Comparison of ENCODE assay signal across 8 cellular contexts in the genomic region with DNA sequence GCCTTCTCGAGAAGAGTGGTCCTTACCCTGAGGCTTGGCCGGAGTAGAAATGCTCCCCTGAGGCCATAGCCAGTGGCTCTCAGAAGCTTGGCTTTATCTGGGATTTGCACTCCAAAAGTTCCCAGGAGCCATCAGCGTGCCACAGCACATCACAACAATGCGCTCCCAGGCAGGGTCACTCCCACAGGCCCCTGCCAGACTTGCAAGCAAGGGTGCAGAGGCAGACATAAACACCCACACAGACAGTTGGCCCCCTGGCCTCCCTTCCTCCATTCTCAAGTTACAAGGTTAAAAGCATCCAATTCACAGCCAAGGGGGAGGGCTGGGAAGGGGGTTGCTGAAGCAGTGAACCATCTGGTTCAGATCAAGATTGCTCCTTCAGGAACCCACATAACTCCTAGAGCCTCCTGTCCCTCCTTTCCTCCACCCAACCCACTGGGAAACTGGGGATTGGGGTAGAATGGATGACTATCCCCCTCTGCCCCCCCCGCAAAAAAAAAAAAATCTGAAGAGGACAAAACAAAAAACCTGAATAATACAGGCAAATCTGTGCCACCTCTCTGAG. TPM values are rescaled to one million over a fixed set of nuclear protein-coding genes. Genes with fewer than 3 reads are reported as not detected.
DNase-seq lines count a peak whose midpoint lies in the region; ATAC-seq and TF ChIP-seq lines count a peak whose summit lies in the region.

No MANE protein-coding gene starts in this region.

- BruUV-seq in Calu3 (replicated peaks; lab: Mats Ljungman, UMichigan): no TSS peak

- H4K20me1 ChIP-seq in KMS-11 (ENCODE audit: insufficient read depth): no peaks in the 10 kb centered on the region

- H3K9me3 ChIP-seq in muscle layer of duodenum (ENCODE audit: control insufficient read depth in 1 of 2, low read length in 2 of 2): no peaks in the 10 kb centered on the region

- no peaks in the 10 kb centered on the region for H3K9me3 Mint-ChIP-seq in Calu3 (ENCODE audit: low read depth, unreplicated experiment)

- peaks cover 22% of the 10 kb centered on the region for H3K36me3 Mint-ChIP-seq in Calu3 (ENCODE audit: insufficient read depth, unreplicated experiment)

- H3K4me1 Mint-ChIP-seq in Calu3 (ENCODE audit: low read depth, unreplicated experiment): peaks cover 22% of the 10 kb centered on the region

- CTCF ChIA-PET in Calu3 (lab: Charles Lee): interaction anchor here (1.8 kb wide), 1 partner anchor 18 kb away, joined by 4 read pairs; no protein-coding TSS in a partner anchor

- no peaks in the 10 kb centered on the region for H3K27me3 Mint-ChIP-seq in Calu3 (ENCODE audit: unreplicated experiment)

- ATAC-seq in GM21381 (IDR thresholded peaks at IDR 0.05; ENCODE audit: unreplicated experiment) (no peak), GM18858 (IDR thresholded peaks at IDR 0.05; ENCODE audit: unreplicated experiment) (no peak), GM19463 (IDR thresholded peaks at IDR 0.05; ENCODE audit: unreplicated experiment) (no peak)

- H3K27ac ChIP-seq in KMS-11 (peak overlapping the region; percentile 25; the same call in 1 of the 2 replicates), muscle layer of duodenum (ENCODE audit: low read length) (no peak overlapping the region)

- peak overlapping the region; percentile 56; the same call in 1 of the 2 replicates for H3K9ac ChIP-seq in KMS-11

- H3K27ac Mint-ChIP-seq in Calu3 (ENCODE audit: unreplicated experiment): no peak overlapping the region

- in situ Hi-C loops in astrocyte of the spinal cord (cut with HindIII; ENCODE audit: low sequenced_read_pairs): no loop called here

- TF ChIP-seq CTCF in Calu3 (IDR thresholded peaks at IDR 0.05; ENCODE audit: unreplicated experiment) (no peak), KMS-11 (conservative IDR thresholded peaks at IDR 0.05; ENCODE audit: low read depth, low read length) (no peak), astrocyte of the spinal cord (IDR thresholded peaks at IDR 0.05; ENCODE audit: low read depth, low read length) (no peak)

- H3K4me3 ChIP-seq in KMS-11 (IDR thresholded peaks at IDR 0.05; ENCODE audit: insufficient read depth, low read depth, low read length): no peak overlapping the region
- peak overlapping the region; percentile 91 for H3K4me3 ChIP-seq in astrocyte of the spinal cord (ENCODE audit: low read depth, low read length)
- peak overlapping the region; percentile 83 to 84 for H3K4me3 ChIP-seq in muscle layer of duodenum (ENCODE audit: low read depth in 1 of 2, low read length in 2 of 2)

- 0 out of 2 replicates have a peak overlapping the region, but pooled peaks have one; percentile 3 for H2AFZ ChIP-seq in KMS-11 (ENCODE audit: low read depth)

- peaks cover 61% of the 10 kb centered on the region for H3K79me2 ChIP-seq in KMS-11 (ENCODE audit: insufficient read depth, low read depth)

- H3K4me1 ChIP-seq in KMS-11 (ENCODE audit: low read depth, poor library complexity, severe bottlenecking) (peaks cover 62% of the 10 kb centered on the region), muscle layer of duodenum (ENCODE audit: control insufficient read depth in 1 of 2, insufficient read depth in 2 of 2, low read length in 2 of 2) (peaks cover 24 to 47% of the 10 kb centered on the region in 2 donors)

- H3K4me2 ChIP-seq in KMS-11: peak overlapping the region; percentile 99

- intact Hi-C loops in Calu3 (cut with micrococcal nuclease; ENCODE audit: unreplicated experiment): no loop called here

- H3K36me3 ChIP-seq in KMS-11 (ENCODE audit: insufficient read depth) (no peaks in the 10 kb centered on the region; the same call in 1 of the 2 replicates), muscle layer of duodenum (ENCODE audit: control insufficient read depth in 1 of 2, insufficient read depth in 2 of 2, low read length in 2 of 2) (peaks cover 0 to 4% of the 10 kb centered on the region in 2 donors)

- peak overlapping the region; percentile 72 for H3K4me3 Mint-ChIP-seq in Calu3 (ENCODE audit: low read depth, unreplicated experiment)

- H3K27me3 ChIP-seq in KMS-11 (ENCODE audit: insufficient read depth, low read depth) (no peaks in the 10 kb centered on the region), muscle layer of duodenum (ENCODE audit: low read depth, low read length) (no peaks in the 10 kb centered on the region)

- DNase-seq in Calu3: no peak
- DNase-seq in astrocyte of the spinal cord (ENCODE audit: low read depth, low spot score): peak; percentile 92
- no peak for DNase-seq in GOT3 (lab: John Stamatoyannopoulos, UW)

RNA-seq across cellular contexts. Expression of gene ST3GAL2, which starts 1.8 kb away (rescaled TPM):
- total RNA-seq in Calu3 (2022): 9.7 and 10.0 TPM in 2 replicates

RNA-seq across cellular contexts. Expression of gene FCSK, which starts 17.3 kb away (rescaled TPM):
- 27.6 and 29.1 TPM in 2 replicates for total RNA-seq in Calu3 (2022)
